Comparison of ENCODE assay signal across 19 cellular contexts in genomic region chr1:203085528-203086406, GRCh38. TPM values are rescaled to one million over a fixed set of nuclear protein-coding genes. Genes with fewer than 3 reads are reported as not detected.
DNase-seq lines count a peak whose midpoint lies in the region; ATAC-seq and TF ChIP-seq lines count a peak whose summit lies in the region.
"Had no signal": no experiment of that assay in that cellular context is flagged by ENCODE, and none has a peak within 500 bp of the region (broad histone marks: within the 10 kb centered on the region; RNA-seq: fewer than 3 reads in every experiment).

MYOG (minus strand) TSS chr1:203086012; CDS start chr1:203085961, 51 bp downstream.

- H3K36me3 ChIP-seq in HAP-1 (replicated peaks) (no peaks in the 10 kb centered on the region), ovary (no peaks in the 10 kb centered on the region)
- H3K36me3 ChIP-seq: thyroid gland had no signal

- H3K4me1 ChIP-seq in HAP-1 (no peaks in the 10 kb centered on the region), ovary (ENCODE audit: insufficient read depth) (no peaks in the 10 kb centered on the region)
- H3K4me1 ChIP-seq: thyroid gland had no signal

- TF ChIP-seq EP300 in ovary (IDR thresholded peaks at IDR 0.05): no peak

- 77 to 82% (median 80%) methylated on average over 35 to 36 of the region's 36 CpGs for WGBS in ovary, 3 donors

- intact Hi-C loops in ovary (cut with DNase I): no loop called here

- no peak for ATAC-seq in GM18907 (IDR thresholded peaks at IDR 0.05; ENCODE audit: unreplicated experiment)
- no peak for ATAC-seq in effector memory CD8-positive, alpha-beta T cell (replicated peaks)

- H3K27ac Mint-ChIP-seq in chondrocyte (ENCODE audit: unreplicated experiment) (peak within 1 kb of the TSS; percentile 17), neural crest cell (ENCODE audit: unreplicated experiment) (peak within 1 kb of the TSS; percentile 62)
- no peak within 1 kb of the TSS for H3K27ac Mint-ChIP-seq in effector memory CD8-positive, alpha-beta T cell
- H3K27ac Mint-ChIP-seq: CD8-positive, alpha-beta memory T cell had no signal

- in situ Hi-C loops in HAP-1 (cut with MboI; ENCODE audit: low sequenced_read_pairs): no loop called here

- H3K27ac ChIP-seq in ovary: no peak within 1 kb of the TSS
- H3K27ac ChIP-seq: thyroid gland had no signal

- H3K4me3 ChIP-seq in HAP-1: no peak within 1 kb of the TSS
- H3K4me3 ChIP-seq in ovary: no peak within 1 kb of the TSS
- H3K4me3 ChIP-seq: thyroid gland had no signal

- DNase-seq in DMS 273 treated with DMSO at 0.1 percent for 48 hours (lab: John Stamatoyannopoulos, UW) (peak; percentile 74), NCI-H1694 (lab: John Stamatoyannopoulos, UW) (peak; percentile 44), chondrocyte (ENCODE audit: low spot score) (no peak), neural crest cell (ENCODE audit: low read depth, low spot score) (no peak), HAP-1 (ENCODE audit: low spot score in 2 of 2) (no peak), ovary (no peak)
- no peak for DNase-seq in effector memory CD8-positive, alpha-beta T cell
- DNase-seq: activated CD4-positive, alpha-beta T cell treated with anti-CD3 and anti-CD28 coated beads, Interleukin-2, amount 50 U/mL, for 4 hours; caudate nucleus; CD8-positive, alpha-beta memory T cell; effector CD8-positive, alpha-beta T cell; hypothalamus; IMR-90; NCI-H2081; NK-92 treated with Interleukin-12 subunit alpha and Interleukin-12 subunit beta, amount 100 ng/mL, for 24 hours; RPMI8226; thyroid gland had no signal

- TF ChIP-seq CTCF in chondrocyte (IDR thresholded peaks at IDR 0.05) (no peak), neural crest cell (conservative IDR thresholded peaks at IDR 0.05) (no peak), ovary (IDR thresholded peaks at IDR 0.05) (no peak)

- H3K4me3 Mint-ChIP-seq in chondrocyte (ENCODE audit: unreplicated experiment): no peak within 1 kb of the TSS
- H3K4me3 Mint-ChIP-seq in neural crest cell: no peak within 1 kb of the TSS
- no peak within 1 kb of the TSS for H3K4me3 Mint-ChIP-seq in effector memory CD8-positive, alpha-beta T cell
- H3K4me3 Mint-ChIP-seq: CD8-positive, alpha-beta memory T cell had no signal

- peaks cover 39% of the 10 kb centered on the region for H3K27me3 Mint-ChIP-seq in chondrocyte (ENCODE audit: low read depth)
- H3K27me3 Mint-ChIP-seq in neural crest cell (ENCODE audit: low read depth): peaks cover 13% of the 10 kb centered on the region
- peaks cover 65 to 78% of the 10 kb centered on the region in 2 donors for H3K27me3 Mint-ChIP-seq in effector memory CD8-positive, alpha-beta T cell

- H3K9me3 Mint-ChIP-seq in chondrocyte (ENCODE audit: low read depth) (no peaks in the 10 kb centered on the region), neural crest cell (no peaks in the 10 kb centered on the region)
- H3K9me3 Mint-ChIP-seq in effector memory CD8-positive, alpha-beta T cell: no peaks in the 10 kb centered on the region
- H3K9me3 Mint-ChIP-seq: CD8-positive, alpha-beta memory T cell had no signal

- H3K4me1 Mint-ChIP-seq in chondrocyte (ENCODE audit: low read depth) (peaks cover 3% of the 10 kb centered on the region), neural crest cell (peaks cover 10% of the 10 kb centered on the region)
- H3K4me1 Mint-ChIP-seq in effector memory CD8-positive, alpha-beta T cell (ENCODE audit: low read depth in 2 of 2): no peaks in the 10 kb centered on the region
- H3K4me1 Mint-ChIP-seq: CD8-positive, alpha-beta memory T cell had no signal

- H3K27me3 ChIP-seq in HAP-1 (ENCODE audit: low read depth) (peaks cover 2% of the 10 kb centered on the region; the same call in 1 of the 2 replicates), ovary (no peaks in the 10 kb centered on the region)
- H3K27me3 ChIP-seq: thyroid gland had no signal

- H3K36me3 Mint-ChIP-seq in chondrocyte (ENCODE audit: low read depth) (no peaks in the 10 kb centered on the region), neural crest cell (ENCODE audit: low read depth) (no peaks in the 10 kb centered on the region)
- H3K36me3 Mint-ChIP-seq in effector memory CD8-positive, alpha-beta T cell (ENCODE audit: insufficient read depth): no peaks in the 10 kb centered on the region
- H3K36me3 Mint-ChIP-seq: CD8-positive, alpha-beta memory T cell had no signal

- H3K9me3 ChIP-seq in HAP-1: no peaks in the 10 kb centered on the region
- H3K9me3 ChIP-seq in ovary: no peaks in the 10 kb centered on the region
- H3K9me3 ChIP-seq: thyroid gland had no signal

- TF ChIP-seq POLR2A in ovary (IDR thresholded peaks at IDR 0.05): no peak

RNA-seq across cellular contexts. Expression of gene MYOG, which starts in this region (rescaled TPM):
- total RNA-seq in chondrocyte: not detected in 3 replicates
- not detected in 2 replicates for total RNA-seq in neural crest cell
- not detected for total RNA-seq in ovary
- not detected for polyA plus RNA-seq in ovary
- total RNA-seq: CD8-positive, alpha-beta memory T cell; IMR-90; mononuclear cell; thyroid gland had no signal
- polyA plus RNA-seq: CD8-positive, alpha-beta memory T cell; IMR-90 had no signal

Comparison
In these comparisons a context has a peak if more than half of its experiments do, and no peak if none do; other contexts are left out.
1. DNase-seq: peak in DMS 273 treated with DMSO at 0.1 percent for 48 hours (single experiment) and NCI-H1694 (single experiment); none in chondrocyte (single experiment), neural crest cell (single experiment), HAP-1 (0 of 2), ovary (0 of 5) and effector memory CD8-positive, alpha-beta T cell (0 of 3).
2. H3K27ac Mint-ChIP-seq: peak in chondrocyte (single experiment) and neural crest cell (single experiment); none in effector memory CD8-positive, alpha-beta T cell (0 of 2).